In genomic region chr7:66204822-66205735, GRCh38 we compare ENCODE assay signal across 1 cellular context.
A peak's percentile ranks its signal among the peaks of the same experiment; 100 is the strongest.
TF ChIP-seq lines count a peak whose summit lies in the region.

Gene TPST1 (plus strand): TSS chr7:66205334. CDS start chr7:66240426, 35,092 bp downstream.

TF ChIP-seq in HepG2, 621 proteins besides CTCF, POLR2A, EP300 and RAD21 (continued from another document and continues in another):
- no peak for TF ChIP-seq ELK4 (CRISPR knock-in tag; IDR thresholded peaks at IDR 0.05; ENCODE audit: borderline replicate concordance)
- TF ChIP-seq ZNF691 (CRISPR knock-in tag; IDR thresholded peaks at IDR 0.05; ENCODE audit: borderline replicate concordance, low read depth): no peak; the same call in 1 of the 2 replicates
- peak; percentile 75 for TF ChIP-seq ZNF574 (CRISPR knock-in tag; IDR thresholded peaks at IDR 0.05)
- TF ChIP-seq ZBTB37 (CRISPR knock-in tag; IDR thresholded peaks at IDR 0.05): no peak
- no peak for TF ChIP-seq ZNF367 (CRISPR knock-in tag; IDR thresholded peaks at IDR 0.05; ENCODE audit: borderline replicate concordance)
- TF ChIP-seq TCF7 (IDR thresholded peaks at IDR 0.05; ENCODE audit: low read depth): no peak
- peak; percentile 78; the same call in 1 of the 2 replicates for TF ChIP-seq ZNF776 (CRISPR knock-in tag; IDR thresholded peaks at IDR 0.05)
- no peak for TF ChIP-seq TOE1 (CRISPR knock-in tag; IDR thresholded peaks at IDR 0.05)
- no peak; the same call in 1 of the 2 replicates for TF ChIP-seq ZNF790 (CRISPR knock-in tag; IDR thresholded peaks at IDR 0.05; ENCODE audit: borderline replicate concordance)
- peak; percentile 85 for TF ChIP-seq TFDP2 (CRISPR knock-in tag; IDR thresholded peaks at IDR 0.05)
- peak; percentile 49; the same call in 1 of the 2 replicates for TF ChIP-seq ATF2 (CRISPR knock-in tag; IDR thresholded peaks at IDR 0.05)
- no peak; the same call in 1 of the 2 replicates for TF ChIP-seq ZNF558 (CRISPR knock-in tag; IDR thresholded peaks at IDR 0.05; ENCODE audit: borderline replicate concordance)
- peak; percentile 62 for TF ChIP-seq TEAD3 (CRISPR knock-in tag; optimal IDR thresholded peaks at IDR 0.05; ENCODE audit: borderline replicate concordance)
- TF ChIP-seq ZFY (CRISPR knock-in tag; IDR thresholded peaks at IDR 0.05): peak; percentile 68
- TF ChIP-seq KIAA2018 (CRISPR knock-in tag; IDR thresholded peaks at IDR 0.05; ENCODE audit: borderline replicate concordance): 0 out of 2 replicates have a peak, but pooled peaks have one; percentile 80
- no peak for TF ChIP-seq NCOA5 (CRISPR knock-in tag; IDR thresholded peaks at IDR 0.05)
- TF ChIP-seq MAFG (CRISPR knock-in tag; IDR thresholded peaks at IDR 0.05): no peak
- TF ChIP-seq TIGD3 (CRISPR knock-in tag; IDR thresholded peaks at IDR 0.05; ENCODE audit: borderline replicate concordance): no peak
- TF ChIP-seq REXO4 (CRISPR knock-in tag; IDR thresholded peaks at IDR 0.05; ENCODE audit: borderline replicate concordance): no peak
- no peak for TF ChIP-seq TP53 (CRISPR knock-in tag; conservative IDR thresholded peaks at IDR 0.05)
- TF ChIP-seq ZNF256 (CRISPR knock-in tag; conservative IDR thresholded peaks at IDR 0.05): 0 out of 2 replicates have a peak, but pooled peaks have one; percentile 21
- TF ChIP-seq ZNF512 (CRISPR knock-in tag; IDR thresholded peaks at IDR 0.05): no peak
- TF ChIP-seq THYN1 (CRISPR knock-in tag; IDR thresholded peaks at IDR 0.05; ENCODE audit: borderline replicate concordance, low read depth): no peak
- 0 out of 2 replicates have a peak, but pooled peaks have one; percentile 24 for TF ChIP-seq ZNF709 (CRISPR knock-in tag; IDR thresholded peaks at IDR 0.05)
- no peak for TF ChIP-seq NFATC3 (CRISPR knock-in tag; IDR thresholded peaks at IDR 0.05)
- no peak; the same call in 1 of the 2 replicates for TF ChIP-seq PPARG (CRISPR knock-in tag; conservative IDR thresholded peaks at IDR 0.05)
- TF ChIP-seq FOXP4 (CRISPR knock-in tag; IDR thresholded peaks at IDR 0.05): peak; percentile 38; the same call in 1 of the 2 replicates
- TF ChIP-seq RFXANK (CRISPR knock-in tag; IDR thresholded peaks at IDR 0.05): peak; percentile 58; the same call in 1 of the 2 replicates
- TF ChIP-seq MXI1 (IDR thresholded peaks at IDR 0.05; ENCODE audit: borderline replicate concordance, low read depth, low read length): peak; percentile 90; the same call in 2 of the 3 replicates
- TF ChIP-seq ZNF3 (CRISPR knock-in tag; IDR thresholded peaks at IDR 0.05): peak; percentile 47; the same call in 1 of the 2 replicates
- TF ChIP-seq ZNF446 (CRISPR knock-in tag; IDR thresholded peaks at IDR 0.05): no peak
- TF ChIP-seq ZBTB20 (CRISPR knock-in tag; IDR thresholded peaks at IDR 0.05; ENCODE audit: borderline replicate concordance, low read depth): no peak
